Comparison of ENCODE assay signal across 1 cellular context in genomic region chr5:6714221-6715041, GRCh38.
TF ChIP-seq lines count a peak whose summit lies in the region.

No MANE protein-coding gene starts in this region.

TF ChIP-seq in K562, 482 proteins besides CTCF, POLR2A, EP300 and RAD21 (continued from another document and continues in another):
- TF ChIP-seq ZHX1 (conservative IDR thresholded peaks at IDR 0.05; ENCODE audit: low read length), result no peak
- TF ChIP-seq ZNF57 (CRISPR knock-in tag; IDR thresholded peaks at IDR 0.05), result no peak
- no peak for TF ChIP-seq ZNF324 (CRISPR knock-in tag; IDR thresholded peaks at IDR 0.05)
- no peak for TF ChIP-seq POLR2B (IDR thresholded peaks at IDR 0.05; ENCODE audit: low read depth, partially characterized antibody)
- no peak for TF ChIP-seq TBP (optimal IDR thresholded peaks at IDR 0.05; ENCODE audit: low read depth, low read length)
- no peak for TF ChIP-seq ZNF586 (CRISPR knock-in tag; conservative IDR thresholded peaks at IDR 0.05)
- no peak for TF ChIP-seq KAT7 (CRISPR knock-in tag; IDR thresholded peaks at IDR 0.05; ENCODE audit: borderline replicate concordance)
- TF ChIP-seq SMARCC2 (IDR thresholded peaks at IDR 0.05; ENCODE audit: low read depth), result no peak
- no peak for TF ChIP-seq NRF1 (conservative IDR thresholded peaks at IDR 0.05 in 1 of 2, IDR thresholded peaks at IDR 0.05 in 1 of 2)
- no peak for TF ChIP-seq NUFIP1 (IDR thresholded peaks at IDR 0.05; ENCODE audit: partially characterized antibody)
- no peak for TF ChIP-seq TAF7 (tag; IDR thresholded peaks at IDR 0.05)
- no peak for TF ChIP-seq HDGF (IDR thresholded peaks at IDR 0.05)
- TF ChIP-seq MLX (CRISPR knock-in tag; conservative IDR thresholded peaks at IDR 0.05), result no peak
- TF ChIP-seq THRAP3 (IDR thresholded peaks at IDR 0.05; ENCODE audit: borderline replicate concordance), result no peak
- no peak for TF ChIP-seq CBFB (CRISPR knock-in tag; IDR thresholded peaks at IDR 0.05)
- TF ChIP-seq ZMIZ1 (IDR thresholded peaks at IDR 0.05; ENCODE audit: low read depth in 2 of 2, low read length in 2 of 2), result no peak
- TF ChIP-seq FOXP1 (CRISPR knock-in tag; IDR thresholded peaks at IDR 0.05), result no peak
- no peak for TF ChIP-seq ARID1B (IDR thresholded peaks at IDR 0.05)
- no peak for TF ChIP-seq MED1 (CRISPR knock-in tag; IDR thresholded peaks at IDR 0.05; ENCODE audit: borderline replicate concordance)
- no peak for TF ChIP-seq ZNF12 (CRISPR knock-in tag; IDR thresholded peaks at IDR 0.05)
- no peak for TF ChIP-seq TFAM (CRISPR knock-in tag; conservative IDR thresholded peaks at IDR 0.05)
- TF ChIP-seq SREBF2 (CRISPR knock-in tag; IDR thresholded peaks at IDR 0.05), result no peak
- no peak for TF ChIP-seq GTF2F1 (IDR thresholded peaks at IDR 0.05; ENCODE audit: low read depth, low read length)
- TF ChIP-seq CREB5 (CRISPR knock-in tag; IDR thresholded peaks at IDR 0.05), result no peak
- no peak for TF ChIP-seq NELFE (IDR thresholded peaks at IDR 0.05; ENCODE audit: insufficient read depth, insufficient read length)
- peak; percentile 17; the same call in 1 of the 2 replicates for TF ChIP-seq EGR1 (conservative IDR thresholded peaks at IDR 0.05)
- TF ChIP-seq EHMT2 (IDR thresholded peaks at IDR 0.05), result no peak
- no peak for TF ChIP-seq ZKSCAN8 (CRISPR knock-in tag; IDR thresholded peaks at IDR 0.05)
- TF ChIP-seq SAFB (IDR thresholded peaks at IDR 0.05; ENCODE audit: borderline replicate concordance, low read depth, low read length), result peak; percentile 40; the same call in 1 of the 2 replicates
- TF ChIP-seq ZNF507 (tag; conservative IDR thresholded peaks at IDR 0.05), result no peak
- no peak for TF ChIP-seq BMI1 (IDR thresholded peaks at IDR 0.05; ENCODE audit: low read length)
- TF ChIP-seq STAT6 (CRISPR knock-in tag; IDR thresholded peaks at IDR 0.05), result no peak
- TF ChIP-seq THAP12 (CRISPR knock-in tag; IDR thresholded peaks at IDR 0.05), result peak; percentile 26; the same call in 1 of the 2 replicates
- no peak for TF ChIP-seq GABPB1 (CRISPR knock-in tag; IDR thresholded peaks at IDR 0.05)
- peak; percentile 74 for TF ChIP-seq HMGN3 (IDR thresholded peaks at IDR 0.05; ENCODE audit: borderline replicate concordance, extremely low read depth, insufficient read length, low read depth, low read length)
- TF ChIP-seq ZBTB40 (IDR thresholded peaks at IDR 0.05), result 0 out of 2 replicates have a peak, but pooled peaks have one; percentile 27
- no peak for TF ChIP-seq ZBTB40 (CRISPR knock-in tag; IDR thresholded peaks at IDR 0.05)
- no peak for TF ChIP-seq ZNF212 (CRISPR knock-in tag; IDR thresholded peaks at IDR 0.05)
- TF ChIP-seq GATAD2B (IDR thresholded peaks at IDR 0.05; ENCODE audit: borderline replicate concordance), result peak; percentile 49; the same call in 1 of the 2 replicates
- no peak for TF ChIP-seq HDAC1 (IDR thresholded peaks at IDR 0.05)
- TF ChIP-seq ARNT (IDR thresholded peaks at IDR 0.05), result no peak
